Comparison of ENCODE assay signal across 14 cellular contexts in genomic region chr15:83685864-83686263, GRCh38. TPM values are rescaled to one million over a fixed set of nuclear protein-coding genes. Genes with fewer than 3 reads are reported as not detected.
"Had no signal": no experiment of that assay in that cellular context is flagged by ENCODE, and none has a peak within 500 bp of the region (broad histone marks: within the 10 kb centered on the region; RNA-seq: fewer than 3 reads in every experiment).

No MANE protein-coding gene starts in this region.

- H3K9me3 ChIP-seq: ascending aorta, colonic mucosa, pancreas, suprapubic skin had no signal

- H3K9me3 Mint-ChIP-seq: activated T-helper 1 cell treated with anti-CD3 and anti-CD28 coated beads, Interleukin-12 subunit alpha, Interleukin-12 subunit beta, Interleukin-2, Interleukin-4 antibody, amounts not matched to agents 30 ng/mL and 10 ng/mL and 1 ng/mL, durations not matched to agents 14 hours and 24 hours and 36 hours; neural crest cell; T-cell had no signal

- H3K36me3 ChIP-seq: ascending aorta, colonic mucosa, pancreas, suprapubic skin had no signal

- H3K4me1 ChIP-seq: colonic mucosa, pancreas, suprapubic skin had no signal

- H3K36me3 Mint-ChIP-seq: memory B cell, T-cell had no signal

- FAIRE-seq: pancreas had no signal

- DNase-seq: activated CD4-positive, alpha-beta T cell treated with anti-CD3 and anti-CD28 coated beads for 48 hours; activated naive CD4-positive, alpha-beta T cell; colonic mucosa; effector CD4-positive, alpha-beta T cell; pancreas; stimulated activated CD4-positive, alpha-beta T cell treated with anti-CD3 and anti-CD28 coated beads, Interleukin-12 subunit alpha, Interleukin-12 subunit beta, amount 100 ng/mL, for 4 hours; stimulated activated naive CD4-positive, alpha-beta T cell; T-cell had no signal

- H3K4me3 Mint-ChIP-seq: activated T-helper 1 cell treated with anti-CD3 and anti-CD28 coated beads, Interleukin-12 subunit alpha, Interleukin-12 subunit beta, Interleukin-2, Interleukin-4 antibody, amounts not matched to agents 30 ng/mL and 10 ng/mL and 1 ng/mL, durations not matched to agents 14 hours and 24 hours and 36 hours; memory B cell; neural crest cell; T-cell had no signal

- ATAC-seq: T-cell had no signal

- H3K27ac ChIP-seq: colonic mucosa, pancreas, SK-N-MC, suprapubic skin had no signal

- H3K4me3 ChIP-seq: colonic mucosa, pancreas, SK-N-MC, suprapubic skin had no signal

- H3K27me3 ChIP-seq: ascending aorta, colonic mucosa, pancreas, suprapubic skin had no signal

- H3K27ac Mint-ChIP-seq: activated T-helper 1 cell treated with anti-CD3 and anti-CD28 coated beads, Interleukin-12 subunit alpha, Interleukin-12 subunit beta, Interleukin-2, Interleukin-4 antibody, amounts not matched to agents 30 ng/mL and 10 ng/mL and 1 ng/mL, durations not matched to agents 14 hours and 24 hours and 36 hours; memory B cell; T-cell had no signal

- H3K4me1 Mint-ChIP-seq: memory B cell, neural crest cell, T-cell had no signal

RNA-seq across cellular contexts. Expression of gene ADAMTSL3, which starts 31.9 kb away (rescaled TPM):
- total RNA-seq: activated T-helper 1 cell treated with anti-CD3 and anti-CD28 coated beads, Interleukin-12 subunit alpha, Interleukin-12 subunit beta, Interleukin-2, Interleukin-4 antibody, amounts not matched to agents 30 ng/mL and 10 ng/mL and 1 ng/mL, durations not matched to agents 14 hours and 24 hours and 36 hours had no signal
